ENCODE assay signal across 7 cellular contexts in the genomic region with DNA sequence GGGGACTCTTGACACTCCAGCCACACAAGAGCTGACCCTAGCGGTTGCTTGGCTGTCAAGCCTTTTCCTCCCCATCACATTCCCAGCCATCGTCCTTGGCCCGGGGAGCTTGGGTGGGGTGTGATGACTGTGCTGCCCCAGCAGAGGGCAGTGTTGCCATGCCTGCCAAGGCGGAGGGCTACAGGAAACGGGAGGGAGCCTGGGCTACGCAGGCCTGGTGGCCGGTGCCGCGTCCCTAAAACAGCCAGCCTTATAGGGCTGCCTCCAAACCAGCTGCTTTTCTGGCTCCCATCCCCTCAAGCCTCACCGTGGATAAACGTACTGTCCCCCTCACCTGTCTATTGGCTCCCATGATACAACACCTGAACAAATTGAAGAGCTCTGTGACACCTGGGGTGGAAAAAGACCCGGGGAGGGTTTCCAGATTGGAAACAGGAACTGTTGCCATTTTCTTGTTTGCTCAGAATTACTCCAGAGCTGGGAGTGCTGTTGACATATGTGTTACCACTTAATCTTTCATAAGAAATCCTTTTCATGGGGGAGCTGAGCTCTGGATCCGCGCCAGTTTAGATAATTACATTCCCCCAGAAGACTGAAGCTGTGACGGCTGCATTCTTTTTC.
DNase-seq lines count a peak whose midpoint lies in the region; FAIRE-seq and TF ChIP-seq lines count a peak whose summit lies in the region.

No MANE protein-coding gene starts in this region.

- in situ Hi-C loops in astrocyte of the cerebellum (cut with HindIII; ENCODE audit: low sequenced_read_pairs), result no loop called here

- H3K27ac ChIP-seq in PC-9, result no peak overlapping the region

- H3K4me3 ChIP-seq in PC-9, result no peak overlapping the region
- no peak overlapping the region for H3K4me3 ChIP-seq in astrocyte of the cerebellum (ENCODE audit: low read depth, low read length)
- H3K4me3 ChIP-seq in iPS-15b (ENCODE audit: low read depth, low read length), result peak overlapping the region; percentile 40
- H3K4me3 ChIP-seq in skeletal muscle cell (ENCODE audit: low read depth, low read length), result no peak overlapping the region

- no peaks in the 10 kb centered on the region for H3F3A ChIP-seq in PC-9 (ENCODE audit: insufficient read depth, low read depth)

- no peaks in the 10 kb centered on the region for H3K4me1 ChIP-seq in PC-9 (replicated peaks; ENCODE audit: insufficient read depth)
- peaks cover 5% of the 10 kb centered on the region for H3K4me1 ChIP-seq in iPS-15b (ENCODE audit: control insufficient read depth, insufficient read depth, low read length)

- TF ChIP-seq POLR2A in H54 (IDR thresholded peaks at IDR 0.05; ENCODE audit: low read depth, low read length), result no peak

- no peaks in the 10 kb centered on the region for H4K20me1 ChIP-seq in PC-9 (ENCODE audit: insufficient read depth)

- H3K27me3 ChIP-seq in PC-9 (ENCODE audit: insufficient read depth, low read depth), result 0 out of 2 replicates have a peak, but pooled peaks cover 4% of the 10 kb centered on the region
- H3K27me3 ChIP-seq in iPS-15b (ENCODE audit: control insufficient read depth, insufficient read depth, low read length), result peaks cover 3% of the 10 kb centered on the region

- H2AFZ ChIP-seq in PC-9, result no peak overlapping the region

- intact Hi-C loops in PC-9 (cut with micrococcal nuclease; ENCODE audit: unreplicated experiment), result loop anchor here (5.0 kb wide), 1 partner anchor 415 kb away; no protein-coding TSS in a partner anchor

- DNase-seq in H54 (ENCODE audit: insufficient read length, low spot score) (peak; percentile 89), Kasumi-1 (lab: John Stamatoyannopoulos, UW) (peak; percentile 40 to 48), PC-9 (peak in 1 of 2 experiments; percentile 55), astrocyte of the cerebellum (ENCODE audit: low read depth) (peak; percentile 28), skeletal muscle cell (ENCODE audit: low read depth) (peak; percentile 4)

- CTCF ChIA-PET in PC-9 (lab: Charles Lee), result interaction anchor here (0.8 kb wide), 1 partner anchor 64 kb away, joined by 3 read pairs; no protein-coding TSS in a partner anchor

- POLR2A ChIA-PET in PC-9 (lab: Charles Lee; ENCODE audit: unreplicated experiment), result no interaction called here

- H3K36me3 ChIP-seq in PC-9 (ENCODE audit: low read depth) (no peaks in the 10 kb centered on the region), iPS-15b (ENCODE audit: control insufficient read depth, insufficient read depth, low read length) (no peaks in the 10 kb centered on the region)

- no peaks in the 10 kb centered on the region for H3K9me2 ChIP-seq in PC-9 (ENCODE audit: insufficient read depth)

- no peaks in the 10 kb centered on the region for H3K79me2 ChIP-seq in PC-9 (ENCODE audit: low read depth)

- TF ChIP-seq CTCF in GM12873 (IDR thresholded peaks at IDR 0.05; ENCODE audit: insufficient read depth, low read depth, low read length, missing control alignments) (peak; percentile 99), PC-9 (conservative IDR thresholded peaks at IDR 0.05) (peak; percentile 80), astrocyte of the cerebellum (IDR thresholded peaks at IDR 0.05; ENCODE audit: low read depth, low read length, missing control alignments) (peak; percentile 99)

- peak overlapping the region; percentile 50 for H3K4me2 ChIP-seq in PC-9

- H3K9me3 ChIP-seq in PC-9 (ENCODE audit: insufficient read depth, low read depth), result no peaks in the 10 kb centered on the region
- no peaks in the 10 kb centered on the region for H3K9me3 ChIP-seq in iPS-15b (ENCODE audit: control insufficient read depth, insufficient read depth, low read length)

- no TSS peak for BruUV-seq in PC-9 (replicated peaks; lab: Mats Ljungman, UMichigan)

- peak overlapping the region; percentile 32 for H3K9ac ChIP-seq in iPS-15b (ENCODE audit: low read depth, low read length)

- peak; percentile 66 for FAIRE-seq in H54 (lab: Jason Lieb, UNC)
